8 cellular contexts compared by ENCODE assay signal in genomic region chr16:88783391-88784073, GRCh38. TPM values are rescaled to one million over a fixed set of nuclear protein-coding genes. Genes with fewer than 3 reads are reported as not detected.
A peak's percentile ranks its signal among the peaks of the same experiment; 100 is the strongest.
DNase-seq lines count a peak whose midpoint lies in the region; ATAC-seq and TF ChIP-seq lines count a peak whose summit lies in the region.

No MANE protein-coding gene starts in this region.

- no peaks in the 10 kb centered on the region for H3K27me3 ChIP-seq in SJCRH30

- no peaks in the 10 kb centered on the region for H3K27me3 Mint-ChIP-seq in naive B cell

- H3K36me3 ChIP-seq in SJCRH30: no peaks in the 10 kb centered on the region

- DNase-seq in GM12865 (ENCODE audit: low read depth): peak; percentile 50
- DNase-seq in SJCRH30: no peak
- no peak for DNase-seq in epithelial cell of prostate (ENCODE audit: low read depth, low spot score)
- no peak for DNase-seq in naive B cell
- DNase-seq in H4 (ENCODE audit: low spot score): no peak
- DNase-seq in omental fat pad (ENCODE audit: low spot score): no peak
- no peak for DNase-seq in KG1 (lab: John Stamatoyannopoulos, UW)

- peak overlapping the region; percentile 64 to 95 (median 83) for H3K27ac Mint-ChIP-seq in naive B cell

- no peaks in the 10 kb centered on the region for H3K9me3 Mint-ChIP-seq in naive B cell

- H3K4me3 Mint-ChIP-seq in naive B cell: peak overlapping the region; percentile 16 to 86 (median 76)

- H3K27ac ChIP-seq in SJCRH30 (no peak overlapping the region), epithelial cell of prostate (peak overlapping the region; percentile 94)

- H3K9me3 ChIP-seq in SJCRH30 (replicated peaks): no peaks in the 10 kb centered on the region

- no peaks in the 10 kb centered on the region for H3K36me3 Mint-ChIP-seq in naive B cell

- peak overlapping the region; percentile 67 for H3K4me3 ChIP-seq in GM12865 (ENCODE audit: low read depth, low read length)
- peak overlapping the region; percentile 58 for H3K4me3 ChIP-seq in SJCRH30

- ATAC-seq in naive B cell (ENCODE audit: low read depth in 2 of 2) (no peak), HG03342 (IDR thresholded peaks at IDR 0.05; ENCODE audit: unreplicated experiment) (no peak), omental fat pad (ENCODE audit: low FRiP score) (no peak)

- peaks cover 8% of the 10 kb centered on the region for H3K4me1 ChIP-seq in SJCRH30

- H3K4me1 Mint-ChIP-seq in naive B cell: peaks cover 35 to 47% (median 46%) of the 10 kb centered on the region in 3 donors

- TF ChIP-seq CTCF in GM12865 (IDR thresholded peaks at IDR 0.05; ENCODE audit: insufficient read depth, low read depth, low read length, missing control alignments) (no peak), omental fat pad (IDR thresholded peaks at IDR 0.05) (no peak)

RNA-seq across cellular contexts. Expression of gene PIEZO1, which starts 1.5 kb away (rescaled TPM):
- total RNA-seq in SJCRH30 (2014; rRNA removed; shearing (Covaris generic)): 23.8 and 28.1 TPM in 2 replicates
- polyA plus RNA-seq in naive B cell (ENCODE audit: low read depth in 6 of 6): 10 to 100 TPM in 2 of 6 donors, 1 to 10 TPM in 4; 4.0 to 17.2 (median 6.2) TPM
- 35.6 and 47.1 TPM in 2 replicates for total RNA-seq in H4 (2014; rRNA removed; shearing (Covaris generic))
- 100 to 1,000 TPM; 151 to 315 (median 249) TPM for total RNA-seq in omental fat pad

RNA-seq across cellular contexts. Expression of gene CDT1, which starts 20.1 kb away (rescaled TPM):
- total RNA-seq in SJCRH30 (2014; rRNA removed; shearing (Covaris generic)): 24.3 and 27.2 TPM in 2 replicates
- polyA plus RNA-seq in naive B cell (ENCODE audit: low read depth in 6 of 6): under 1 TPM in 5 of 6 donors, not detected in 1; 0.08 to 0.27 (median 0.17) TPM
- 26.4 and 27.0 TPM in 2 replicates for total RNA-seq in H4 (2014; rRNA removed; shearing (Covaris generic))
- total RNA-seq in omental fat pad: 1 to 10 TPM in 2 of 4 donors, under 1 TPM in 2; 0.19 to 3.5 (median 1.6) TPM

RNA-seq across cellular contexts. Expression of gene APRT, which starts 28.2 kb away (rescaled TPM):
- total RNA-seq in SJCRH30 (2014; rRNA removed; shearing (Covaris generic)): 43.4 and 46.5 TPM in 2 replicates
- 100 to 1,000 TPM; 330 to 484 (median 384) TPM for polyA plus RNA-seq in naive B cell (ENCODE audit: low read depth in 6 of 6)
- 401 and 554 TPM in 2 replicates for total RNA-seq in H4 (2014; rRNA removed; shearing (Covaris generic))
- total RNA-seq in omental fat pad: 100 to 1,000 TPM in 3 of 4 donors, 10 to 100 TPM in 1; 94.4 to 127 (median 115) TPM
